14 cellular contexts compared by ENCODE assay signal in genomic region chr2:38743672-38744398, GRCh38. TPM values are rescaled to one million over a fixed set of nuclear protein-coding genes. Genes with fewer than 3 reads are reported as not detected.
A peak's percentile ranks its signal among the peaks of the same experiment; 100 is the strongest.
DNase-seq lines count a peak whose midpoint lies in the region; ATAC-seq and TF ChIP-seq lines count a peak whose summit lies in the region.
"Had no signal": no experiment of that assay in that cellular context is flagged by ENCODE, and none has a peak within 500 bp of the region (broad histone marks: within the 10 kb centered on the region; RNA-seq: fewer than 3 reads in every experiment).

No MANE protein-coding gene starts in this region.

- DNase-seq in CD4-positive, alpha-beta T cell, result no peak
- DNase-seq in activated CD8-positive, alpha-beta T cell treated with anti-CD3 and anti-CD28 coated beads, Interleukin-2, amount 10 ng/mL, durations not matched to agents 7 days and 5 days, result no peak
- DNase-seq in natural killer cell (no peak), kidney glomerular epithelial cell (lab: John Stamatoyannopoulos, UW) (no peak)
- DNase-seq: amygdala; cortex of kidney; esophagus squamous epithelium; heart right ventricle; stimulated activated CD4-positive, alpha-beta T cell treated with anti-CD3 and anti-CD28 coated beads, Interleukin-1b, Interleukin-23, amount 100 ng/mL, for 48 hours; upper lobe of right lung had no signal

- H3K27me3 ChIP-seq in CD4-positive, alpha-beta T cell (ENCODE audit: control insufficient read depth, insufficient read depth, low read length), result no peaks in the 10 kb centered on the region
- H3K27me3 ChIP-seq: esophagus squamous epithelium, heart right ventricle, SJSA1, upper lobe of right lung had no signal

- H3K27me3 Mint-ChIP-seq in CD4-positive, alpha-beta T cell, result no peaks in the 10 kb centered on the region
- no peaks in the 10 kb centered on the region for H3K27me3 Mint-ChIP-seq in activated CD8-positive, alpha-beta T cell treated with anti-CD3 and anti-CD28 coated beads, Interleukin-2, amount 10 ng/mL, durations not matched to agents 7 days and 5 days (ENCODE audit: low read depth)
- H3K27me3 Mint-ChIP-seq in natural killer cell (ENCODE audit: low read depth in 2 of 2), result no peaks in the 10 kb centered on the region

- CTCF ChIA-PET in CD4-positive, alpha-beta T cell (lab: Charles Lee), result interaction anchor here (1.4 to 1.9 kb wide), 3 partner anchors 140 to 164 kb away, joined by 4 to 12 read pairs (median 7); no protein-coding TSS in a partner anchor
- CTCF ChIA-PET in activated CD8-positive, alpha-beta T cell treated with anti-CD3 and anti-CD28 coated beads, Interleukin-2, amount 10 ng/mL, durations not matched to agents 7 days and 5 days (lab: Charles Lee), result interaction anchor here (0.9 to 12.1 kb wide), 8 partner anchors 10 to 486 kb away, joined by 3 to 160 read pairs (median 6); no protein-coding TSS in a partner anchor

- no peaks in the 10 kb centered on the region for H3K9me3 ChIP-seq in CD4-positive, alpha-beta T cell (ENCODE audit: control insufficient read depth, low read length)
- H3K9me3 ChIP-seq: esophagus squamous epithelium, SJSA1, upper lobe of right lung had no signal

- H3K9me3 Mint-ChIP-seq in CD4-positive, alpha-beta T cell, result no peaks in the 10 kb centered on the region
- no peaks in the 10 kb centered on the region for H3K9me3 Mint-ChIP-seq in activated CD8-positive, alpha-beta T cell treated with anti-CD3 and anti-CD28 coated beads, Interleukin-2, amount 10 ng/mL, durations not matched to agents 7 days and 5 days (ENCODE audit: insufficient read depth)
- no peaks in the 10 kb centered on the region for H3K9me3 Mint-ChIP-seq in natural killer cell

- TF ChIP-seq CTCF in CD4-positive, alpha-beta T cell (IDR thresholded peaks at IDR 0.05), result no peak
- no peak for TF ChIP-seq CTCF in natural killer cell (IDR thresholded peaks at IDR 0.05)

- peak overlapping the region; percentile 94 for H3K27ac Mint-ChIP-seq in CD4-positive, alpha-beta T cell
- H3K27ac Mint-ChIP-seq in activated CD8-positive, alpha-beta T cell treated with anti-CD3 and anti-CD28 coated beads, Interleukin-2, amount 10 ng/mL, durations not matched to agents 7 days and 5 days, result peak overlapping the region; percentile 34
- H3K27ac Mint-ChIP-seq in natural killer cell, result peak overlapping the region; percentile 42 to 80

- H3K4me1 Mint-ChIP-seq in CD4-positive, alpha-beta T cell (ENCODE audit: low read depth), result peaks cover 80% of the 10 kb centered on the region
- peaks cover 56% of the 10 kb centered on the region for H3K4me1 Mint-ChIP-seq in activated CD8-positive, alpha-beta T cell treated with anti-CD3 and anti-CD28 coated beads, Interleukin-2, amount 10 ng/mL, durations not matched to agents 7 days and 5 days (ENCODE audit: low read depth)
- H3K4me1 Mint-ChIP-seq in natural killer cell, result peaks cover 40 to 41% of the 10 kb centered on the region in 2 donors

- TF ChIP-seq POLR2A in GM19099 (IDR thresholded peaks at IDR 0.05; ENCODE audit: extremely low read depth, insufficient read length, low read depth), result peak; percentile 29

- POLR2A ChIA-PET in CD4-positive, alpha-beta T cell (lab: Charles Lee), result interaction anchor here (0.6 to 6.7 kb wide), 12 partner anchors 7 to 377 kb away, joined by 3 to 66 read pairs (median 3); partner anchors contain the start of genes GALM, SOS1 and SRSF7
- POLR2A ChIA-PET in activated CD8-positive, alpha-beta T cell treated with anti-CD3 and anti-CD28 coated beads, Interleukin-2, amount 10 ng/mL, durations not matched to agents 7 days and 5 days (lab: Charles Lee), result interaction anchor here (0.6 to 2.8 kb wide), 9 partner anchors 7 to 229 kb away, joined by 3 to 16 read pairs (median 5); partner anchors contain the start of gene SRSF7

- peak overlapping the region; percentile 23 for H3K4me3 Mint-ChIP-seq in CD4-positive, alpha-beta T cell
- no peak overlapping the region for H3K4me3 Mint-ChIP-seq in activated CD8-positive, alpha-beta T cell treated with anti-CD3 and anti-CD28 coated beads, Interleukin-2, amount 10 ng/mL, durations not matched to agents 7 days and 5 days
- no peak overlapping the region for H3K4me3 Mint-ChIP-seq in natural killer cell

- ATAC-seq in CD4-positive, alpha-beta T cell (ENCODE audit: poor library complexity), result no peak
- no peak for ATAC-seq in activated CD8-positive, alpha-beta T cell treated with anti-CD3 and anti-CD28 coated beads, Interleukin-2, amount 10 ng/mL, durations not matched to agents 7 days and 5 days
- ATAC-seq in natural killer cell, result no peak
- no peak for ATAC-seq in GM21528 (IDR thresholded peaks at IDR 0.05; ENCODE audit: low FRiP score, unreplicated experiment)
- no peak for ATAC-seq in GM21786 (IDR thresholded peaks at IDR 0.05; ENCODE audit: unreplicated experiment)
- ATAC-seq: upper lobe of right lung had no signal

- intact Hi-C loops in CD4-positive, alpha-beta T cell (cut with DNase I, micrococcal nuclease), result loop anchor here (5.0 to 10.0 kb wide), 2 partner anchors 142 to 1659 kb away; partner anchors contain the start of genes HNRNPLL (in 2 of the 2), GPATCH11 (in 1 of the 2) and HEATR5B (in 1 of the 2)
- intact Hi-C loops in natural killer cell (cut with micrococcal nuclease), result loop anchor here (1.0 to 5.0 kb wide), 2 partner anchors 16 to 142 kb away; partner anchors contain the start of gene HNRNPLL

- H3K36me3 Mint-ChIP-seq in CD4-positive, alpha-beta T cell (ENCODE audit: low read depth), result peaks cover 88% of the 10 kb centered on the region
- peaks cover 82% of the 10 kb centered on the region for H3K36me3 Mint-ChIP-seq in activated CD8-positive, alpha-beta T cell treated with anti-CD3 and anti-CD28 coated beads, Interleukin-2, amount 10 ng/mL, durations not matched to agents 7 days and 5 days (ENCODE audit: low read depth)
- H3K36me3 Mint-ChIP-seq in natural killer cell, result peaks cover 32% of the 10 kb centered on the region

- no peak overlapping the region for H3K27ac ChIP-seq in CD4-positive, alpha-beta T cell (ENCODE audit: low read depth, low read length)
- H3K27ac ChIP-seq: SJSA1, upper lobe of right lung had no signal

RNA-seq across cellular contexts. Expression of gene SRSF7, which starts 7.3 kb away (rescaled TPM):
- total RNA-seq in CD4-positive, alpha-beta T cell, result 100 to 1,000 TPM; 550 to 557 TPM
- total RNA-seq in activated CD8-positive, alpha-beta T cell treated with anti-CD3 and anti-CD28 coated beads, Interleukin-2, amount 10 ng/mL, durations not matched to agents 7 days and 5 days, result 100 to 1,000 TPM; 348 to 356 TPM
- 100 to 1,000 TPM; 323 to 538 (median 359) TPM for total RNA-seq in natural killer cell

RNA-seq across cellular contexts. Expression of gene GEMIN6, which starts 34.2 kb away (rescaled TPM):
- total RNA-seq in CD4-positive, alpha-beta T cell, result 1 to 10 TPM; 1.2 to 2.1 TPM
- total RNA-seq in activated CD8-positive, alpha-beta T cell treated with anti-CD3 and anti-CD28 coated beads, Interleukin-2, amount 10 ng/mL, durations not matched to agents 7 days and 5 days, result 10 to 100 TPM; 20.6 to 21.0 TPM
- total RNA-seq in natural killer cell, result 1 to 10 TPM; 3.5 to 7.3 (median 5.7) TPM

Comparison
In these comparisons a context has a peak if more than half of its experiments do, and no peak if none do; other contexts are left out.
1. H3K27ac Mint-ChIP-seq: peak in every context shown above with its lines; median percentile 94 in CD4-positive, alpha-beta T cell; 61 in natural killer cell; 34 in activated CD8-positive, alpha-beta T cell treated with anti-CD3 and anti-CD28 coated beads, Interleukin-2, amount 10 ng/mL, durations not matched to agents 7 days and 5 days.